ENCODE assay signal across 16 cellular contexts in genomic region chr14:53016491-53016890, GRCh38.
DNase-seq lines count a peak whose midpoint lies in the region; ATAC-seq, FAIRE-seq and TF ChIP-seq lines count a peak whose summit lies in the region.
"Had no signal": no experiment of that assay in that cellular context is flagged by ENCODE, and none has a peak within 500 bp of the region (broad histone marks: within the 10 kb centered on the region; RNA-seq: fewer than 3 reads in every experiment).

No MANE protein-coding gene starts in this region.

- in situ Hi-C loops in GM23248 (cut with MboI) = no loop called here

- H3K4me1 Mint-ChIP-seq in astrocyte (ENCODE audit: low read depth, unreplicated experiment) = peaks cover 33% of the 10 kb centered on the region

- H3K4me2 ChIP-seq in GM23248 (ENCODE audit: unreplicated experiment) = no peak overlapping the region
- no peak overlapping the region for H3K4me2 ChIP-seq in astrocyte (ENCODE audit: low read length)
- H3K4me2 ChIP-seq: BLaER1, PC-9 had no signal

- DNase-seq in GM23248 (peak; percentile 11), astrocyte (ENCODE audit: low read depth) (peak; percentile 69), fibroblast of the aortic adventitia (ENCODE audit: low read depth) (peak; percentile 52), LoVo (ENCODE audit: low spot score) (no peak), NCI-H128 (lab: John Stamatoyannopoulos, UW; ENCODE audit: unreplicated experiment) (no peak)
- DNase-seq: CD8-positive, alpha-beta T cell; DMS79; KBM-7; NCI-H2081 treated with DMSO at 0.1 percent for 48 hours; NCI-H510A treated with DMSO at 0.1 percent for 48 hours; PC-9 had no signal

- no peaks in the 10 kb centered on the region for H3K9me3 ChIP-seq in GM23248 (ENCODE audit: low read depth)
- no peaks in the 10 kb centered on the region for H3K9me3 ChIP-seq in astrocyte (ENCODE audit: insufficient read depth, low read depth, low read length)
- H3K9me3 ChIP-seq in thymus (ENCODE audit: control insufficient read depth) = no peaks in the 10 kb centered on the region

- peaks cover 15% of the 10 kb centered on the region for H3K4me1 ChIP-seq in GM23248 (ENCODE audit: insufficient read depth)
- peaks cover 3% of the 10 kb centered on the region for H3K4me1 ChIP-seq in astrocyte (ENCODE audit: insufficient read depth, low read length)
- no peaks in the 10 kb centered on the region for H3K4me1 ChIP-seq in thymus (ENCODE audit: control insufficient read depth, insufficient read depth, low read length)
- H3K4me1 ChIP-seq: BLaER1 had no signal

- no peaks in the 10 kb centered on the region for H4K20me1 ChIP-seq in GM23248 (ENCODE audit: insufficient read depth)
- no peaks in the 10 kb centered on the region for H4K20me1 ChIP-seq in astrocyte (ENCODE audit: insufficient read depth, low read length)
- H4K20me1 ChIP-seq: BLaER1 had no signal

- H3K79me2 ChIP-seq in GM23248 (ENCODE audit: insufficient read depth) (no peaks in the 10 kb centered on the region), astrocyte (ENCODE audit: insufficient read depth, low read length) (no peaks in the 10 kb centered on the region)

- H3K27ac ChIP-seq in GM23248 (no peak overlapping the region), astrocyte (ENCODE audit: low read depth, low read length) (peak overlapping the region; percentile 65), thymus (ENCODE audit: low read depth) (peak overlapping the region; percentile 33)
- H3K27ac ChIP-seq: BLaER1, PC-9 had no signal

- no peak overlapping the region for H3K9ac ChIP-seq in GM23248
- H3K9ac ChIP-seq in astrocyte (ENCODE audit: low read length) = peak overlapping the region; percentile 46
- H3K9ac ChIP-seq: BLaER1 had no signal

- H3K27ac Mint-ChIP-seq in astrocyte (ENCODE audit: unreplicated experiment) = peak overlapping the region; percentile 62
- H3K27ac Mint-ChIP-seq: CD8-positive, alpha-beta T cell had no signal

- H3K27me3 ChIP-seq in GM23248 (replicated peaks; ENCODE audit: insufficient read depth) (no peaks in the 10 kb centered on the region), astrocyte (ENCODE audit: insufficient read depth, low read length) (no peaks in the 10 kb centered on the region), thymus (ENCODE audit: control insufficient read depth, insufficient read depth) (no peaks in the 10 kb centered on the region)
- H3K27me3 ChIP-seq: BLaER1 had no signal

- no peak overlapping the region for H2AFZ ChIP-seq in GM23248
- no peak overlapping the region for H2AFZ ChIP-seq in astrocyte (ENCODE audit: low read depth, low read length)
- H2AFZ ChIP-seq: PC-9 had no signal

- TF ChIP-seq CTCF in astrocyte (IDR thresholded peaks at IDR 0.05; ENCODE audit: insufficient read depth, low read depth, low read length) (no peak), fibroblast of the aortic adventitia (IDR thresholded peaks at IDR 0.05; ENCODE audit: insufficient read depth, low read length) (no peak)

- H3K36me3 ChIP-seq in GM23248 (ENCODE audit: low read depth) (no peaks in the 10 kb centered on the region), astrocyte (ENCODE audit: insufficient read depth, low read length) (no peaks in the 10 kb centered on the region), thymus (ENCODE audit: control insufficient read depth, insufficient read depth) (no peaks in the 10 kb centered on the region)
- H3K36me3 ChIP-seq: BLaER1 had no signal

- no peak overlapping the region for H3K4me3 ChIP-seq in GM23248
- no peak overlapping the region for H3K4me3 ChIP-seq in astrocyte (ENCODE audit: insufficient read depth, low read depth, low read length)
- H3K4me3 ChIP-seq in fibroblast of the aortic adventitia (ENCODE audit: low read depth, low read length) = no peak overlapping the region
- H3K4me3 ChIP-seq in thymus (ENCODE audit: low read length) = no peak overlapping the region
- H3K4me3 ChIP-seq: BLaER1, PC-9 had no signal

- no peaks in the 10 kb centered on the region for H3K27me3 Mint-ChIP-seq in astrocyte (ENCODE audit: low read depth, unreplicated experiment)

- H3K4me3 Mint-ChIP-seq in astrocyte (ENCODE audit: unreplicated experiment) = no peak overlapping the region
- H3K4me3 Mint-ChIP-seq: CD8-positive, alpha-beta T cell had no signal

- no peaks in the 10 kb centered on the region for H3K36me3 Mint-ChIP-seq in astrocyte (ENCODE audit: low read depth, unreplicated experiment)
- H3K36me3 Mint-ChIP-seq: CD8-positive, alpha-beta T cell had no signal

- WGBS in GM23248 (ENCODE audit: low coverage in 1 of 2, low lambda C conversion rate in 2 of 2, missing lambda C conversion rate in 2 of 2), 2 experiments = 68 to 72% methylated on average over 2 of the region's 2 CpGs
- WGBS in thymus = 74% methylated on average over 2 of the region's 2 CpGs

- peak; percentile 39 for FAIRE-seq in astrocyte (lab: Jason Lieb, UNC)
- FAIRE-seq: G401.6, H1 had no signal

- ATAC-seq in HG02798 (IDR thresholded peaks at IDR 0.05; ENCODE audit: poor library complexity, unreplicated experiment) = no peak
- ATAC-seq: CD8-positive, alpha-beta T cell had no signal

- no peaks in the 10 kb centered on the region for H3K9me2 ChIP-seq in GM23248 (ENCODE audit: insufficient read depth)

- no peaks in the 10 kb centered on the region for H3K9me3 Mint-ChIP-seq in astrocyte (ENCODE audit: unreplicated experiment)
- H3K9me3 Mint-ChIP-seq: CD8-positive, alpha-beta T cell had no signal

- peaks cover 10% of the 10 kb centered on the region for H3F3A ChIP-seq in GM23248 (ENCODE audit: insufficient read depth)

Comparison
In these comparisons a context has a peak if more than half of its experiments do, and no peak if none do; other contexts are left out.
1. DNase-seq: peak in GM23248 (single experiment), astrocyte (single experiment) and fibroblast of the aortic adventitia (single experiment); none in LoVo (single experiment) and NCI-H128 (single experiment).